In the genomic region with DNA sequence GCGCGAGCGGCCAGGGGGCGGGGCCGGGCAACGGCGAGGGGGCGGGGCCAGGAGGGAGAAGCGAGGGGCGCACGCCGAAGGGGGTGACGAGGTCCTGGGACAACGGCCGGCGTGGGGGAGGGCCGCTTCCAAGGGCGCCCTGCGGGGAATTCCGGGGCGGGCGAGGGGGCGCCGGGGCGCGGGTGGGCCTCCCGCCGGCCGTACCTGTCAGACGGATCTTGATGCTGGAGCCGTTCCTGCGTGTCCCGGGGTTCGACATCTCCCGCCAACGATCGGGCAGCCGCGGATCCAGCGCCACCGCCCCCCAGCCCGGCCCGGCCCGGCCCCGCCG, we compare ENCODE assay signal across 8 cellular contexts. TPM values are rescaled to one million over a fixed set of nuclear protein-coding genes. Genes with fewer than 3 reads are reported as not detected.
DNase-seq lines count a peak whose midpoint lies in the region; ATAC-seq and TF ChIP-seq lines count a peak whose summit lies in the region.

No MANE protein-coding gene starts in this region.

- peak overlapping the region; percentile 57 for H3K4me3 ChIP-seq in HFF-Myc (replicated peaks; ENCODE audit: low read depth, low read length)
- H3K4me3 ChIP-seq in SU-DHL-6 (ENCODE audit: insufficient read depth, low read length, poor library complexity, severe bottlenecking) = peak overlapping the region; percentile 89
- peak overlapping the region; percentile 100 for H3K4me3 ChIP-seq in right cardiac atrium (ENCODE audit: low read length)
- peak overlapping the region; percentile 93 to 100 (median 97) for H3K4me3 ChIP-seq in stomach

- H3K4me1 ChIP-seq in right cardiac atrium (ENCODE audit: control insufficient read depth, insufficient read depth, low read length) (peaks cover 5% of the 10 kb centered on the region), stomach (peaks cover 21 to 55% (median 49%) of the 10 kb centered on the region in 4 donors)

- peak overlapping the region; percentile 69 for H2AFZ ChIP-seq in SU-DHL-6 (ENCODE audit: low read depth, low read length, severe bottlenecking)

- H3K9me3 ChIP-seq in SU-DHL-6 (ENCODE audit: insufficient read depth, low read length) = no peaks in the 10 kb centered on the region
- H3K9me3 ChIP-seq in right cardiac atrium (ENCODE audit: control insufficient read depth, low read length) = no peaks in the 10 kb centered on the region
- H3K9me3 ChIP-seq in stomach = no peaks in the 10 kb centered on the region

- peaks cover 24% of the 10 kb centered on the region for H4K20me1 ChIP-seq in SU-DHL-6 (ENCODE audit: low read depth, low read length)

- intact Hi-C loops in right cardiac atrium (cut with DNase I) = loop anchor here in 2 of 4 donors (10.0 kb wide), 1 partner anchor 99 kb away; no protein-coding TSS in a partner anchor
- intact Hi-C loops in stomach (cut with DNase I; ENCODE audit: low total_unique reads) = loop anchor here (10.0 kb wide), 1 partner anchor 109 kb away; no protein-coding TSS in a partner anchor

- H3K9me2 ChIP-seq in SU-DHL-6 (replicated peaks; ENCODE audit: insufficient read depth, low read length) = no peaks in the 10 kb centered on the region

- H3K27me3 ChIP-seq in SU-DHL-6 (ENCODE audit: low read length) (no peaks in the 10 kb centered on the region), right cardiac atrium (ENCODE audit: control insufficient read depth, insufficient read depth) (no peaks in the 10 kb centered on the region), stomach (no peaks in the 10 kb centered on the region)

- no peak for TF ChIP-seq EP300 in stomach (IDR thresholded peaks at IDR 0.05)

- DNase-seq in HFF-Myc (ENCODE audit: extremely low read depth, low read depth) (no peak), right cardiac atrium (no peak), stomach (no peak), dedifferentiated amniotic fluid mesenchymal stem cell (ENCODE audit: extremely low spot score) (no peak), midbrain (lab: John Stamatoyannopoulos, UW) (no peak), AG08396 (ENCODE audit: low spot score) (no peak)

- TF ChIP-seq CTCF in HFF-Myc (IDR thresholded peaks at IDR 0.05; ENCODE audit: low read depth, low read length, missing control alignments) (no peak), SU-DHL-6 (IDR thresholded peaks at IDR 0.05; ENCODE audit: insufficient read depth, low read length, poor library complexity, severe bottlenecking) (no peak), stomach (IDR thresholded peaks at IDR 0.05) (no peak)

- H3K27ac ChIP-seq in SU-DHL-6 (ENCODE audit: low read depth, low read length) = peak overlapping the region; percentile 70
- peak overlapping the region; percentile 95 for H3K27ac ChIP-seq in right cardiac atrium (ENCODE audit: low read length)
- peak overlapping the region; percentile 97 to 100 (median 99) for H3K27ac ChIP-seq in stomach

- peak overlapping the region; percentile 83 for H3K9ac ChIP-seq in SU-DHL-6 (ENCODE audit: low read length)

- under 1% methylated on average over 45 of the region's 46 CpGs for WGBS in right cardiac atrium
- WGBS in stomach, 5 donors = 0 to 1% (median 1%) methylated on average over 7 to 46 of the region's 46 CpGs; no CpG with 5 or more reads in 1 of the 5 donors

- no peaks in the 10 kb centered on the region for H3K36me3 ChIP-seq in SU-DHL-6 (ENCODE audit: low read length)
- H3K36me3 ChIP-seq in stomach = no peaks in the 10 kb centered on the region

- peak overlapping the region; percentile 56 for H3K4me2 ChIP-seq in SU-DHL-6 (ENCODE audit: low read depth, low read length, poor library complexity, severe bottlenecking)

- H3F3A ChIP-seq in SU-DHL-6 (ENCODE audit: insufficient read depth) = peaks cover 22% of the 10 kb centered on the region

- H3K79me2 ChIP-seq in SU-DHL-6 (ENCODE audit: insufficient read depth, low read length) = peaks cover 42% of the 10 kb centered on the region

- no peak for TF ChIP-seq POLR2A in stomach (IDR thresholded peaks at IDR 0.05)

- ATAC-seq in GM18519 (IDR thresholded peaks at IDR 0.05; ENCODE audit: low FRiP score, unreplicated experiment) = peak; percentile 12
- ATAC-seq in right cardiac atrium = peak in 1 of 2 donors; percentile 0

RNA-seq across cellular contexts. Expression of a gene that starts 0.4 kb away (rescaled TPM):
- total RNA-seq in right cardiac atrium (10 to 100 TPM in 1 of 4 donors, 1 to 10 TPM in 3; 9.2 to 14.7 (median 9.7) TPM), stomach (10 to 100 TPM; 28.6 to 46.8 (median 36.5) TPM)
- polyA plus RNA-seq in right cardiac atrium (4.5 TPM), stomach (10 to 100 TPM in 1 of 3 donors, 1 to 10 TPM in 2; 8.0 to 14.8 (median 9.4) TPM)
